ENCODE assay signal across 19 cellular contexts in the genomic region with DNA sequence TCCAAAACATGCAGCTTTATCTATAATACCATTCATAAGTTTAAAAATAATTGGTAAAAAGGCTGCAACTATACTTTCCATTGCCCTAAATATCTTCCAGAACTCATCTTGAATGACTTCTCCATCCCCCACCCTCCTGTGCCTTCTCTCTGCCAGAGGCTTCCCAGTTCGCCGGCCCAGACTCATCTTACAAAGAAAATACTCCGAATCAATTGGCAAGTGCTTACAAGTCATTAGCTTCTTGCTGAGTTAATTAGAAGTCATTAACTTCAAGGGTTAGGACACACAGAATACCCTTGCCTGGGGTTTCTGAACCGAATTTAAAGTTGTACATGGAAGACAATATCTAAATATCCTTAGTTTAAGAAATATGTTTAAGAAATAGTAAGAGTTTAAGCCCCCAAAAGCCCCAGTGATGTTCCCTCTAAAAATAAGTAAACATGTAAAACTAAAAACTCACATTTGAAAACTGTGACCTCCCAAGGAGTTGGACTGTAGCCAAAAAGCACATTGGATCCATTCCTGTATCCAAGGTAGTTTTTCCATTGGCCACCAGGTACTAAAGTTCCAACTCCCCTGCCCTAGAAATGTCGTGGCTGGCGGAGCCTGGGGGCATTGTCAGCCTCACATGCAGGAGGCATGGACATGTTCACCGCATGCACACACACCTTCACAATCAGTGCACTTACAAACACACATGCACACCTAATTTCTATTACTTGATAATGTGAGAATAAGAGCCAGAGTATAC.
DNase-seq lines count a peak whose midpoint lies in the region; ATAC-seq, FAIRE-seq and TF ChIP-seq lines count a peak whose summit lies in the region.
"Had no signal": no experiment of that assay in that cellular context is flagged by ENCODE, and none has a peak within 500 bp of the region (broad histone marks: within the 10 kb centered on the region; RNA-seq: fewer than 3 reads in every experiment).

No MANE protein-coding gene starts in this region.

- FAIRE-seq in H1 (lab: Jason Lieb, UNC), result no peak
- FAIRE-seq: GM12878, GM19239 had no signal

- no peak overlapping the region for H2BK20ac ChIP-seq in H1 (ENCODE audit: low read length)

- WGBS in H1 (ENCODE audit: extremely low coverage in 1 of 2, insufficient coverage in 1 of 2, insufficient read length in 1 of 2, insufficient replicate concordance in 2 of 2, low coverage in 1 of 2, low lambda C conversion rate in 2 of 2, missing lambda C conversion rate in 1 of 2), 2 experiments, result 57% methylated on average over 7 of the region's 7 CpGs; no CpG with 5 or more reads in 1 of the 2 experiments

- TF ChIP-seq CTCF in H1 (IDR thresholded peaks at IDR 0.05; ENCODE audit: control extremely low read depth in 1 of 3, insufficient read depth in 1 of 3, low read depth in 1 of 3, low read length in 3 of 3), result no peak

- H3K9ac ChIP-seq in H1 (replicated peaks in 1 of 4; ENCODE audit: extremely low read depth in 1 of 4, low read depth in 3 of 4, low read length in 3 of 4), result no peak overlapping the region

- H4K20me1 ChIP-seq in H1 (replicated peaks in 1 of 2; ENCODE audit: control insufficient read depth in 1 of 2, insufficient read depth in 2 of 2, low read length in 2 of 2), result no peaks in the 10 kb centered on the region

- no peak overlapping the region for H4K5ac ChIP-seq in H1 (ENCODE audit: insufficient read length, low read depth, low read length)

- no peak overlapping the region for H3K4me2 ChIP-seq in H1 (ENCODE audit: insufficient read depth in 1 of 2, low read depth in 2 of 2, low read length in 2 of 2)
- H3K4me2 ChIP-seq: PC-9 had no signal

- H3K4me3 ChIP-seq in H1 (ENCODE audit: extremely low read depth in 1 of 4, insufficient read depth in 2 of 4, low read depth in 3 of 4, low read length in 4 of 4), result no peak overlapping the region
- H3K4me3 ChIP-seq: GM12878, PC-9 had no signal

- H2BK120ac ChIP-seq in H1 (replicated peaks; ENCODE audit: low read depth, low read length), result peak overlapping the region; percentile 28

- TF ChIP-seq EP300 in H1 (IDR thresholded peaks at IDR 0.05; ENCODE audit: borderline replicate concordance in 1 of 2, low read depth in 2 of 2, low read length in 2 of 2), result no peak

- H3K4me1 ChIP-seq in H1 (replicated peaks in 1 of 4; ENCODE audit: control insufficient read depth in 3 of 4, insufficient read depth in 4 of 4, low read length in 3 of 4), result peaks cover 0 to 2% (median 1%) of the 10 kb centered on the region in 4 experiments; a peak in 4 of 7 replicates
- H3K4me1 ChIP-seq: Caco-2 had no signal

- 0 out of 2 replicates have a peak overlapping the region, but pooled peaks have one; percentile 62 for H2BK12ac ChIP-seq in H1 (ENCODE audit: low read depth, low read length)

- peak; percentile 2 for DNase-seq in NCI-H82 (lab: John Stamatoyannopoulos, UW)
- DNase-seq in NCI-H82 treated with DMSO at 0.1 percent for 48 hours (lab: John Stamatoyannopoulos, UW; ENCODE audit: unreplicated experiment), result no peak
- peak; percentile 1 for DNase-seq in NCI-H2081 treated with DMSO at 0.1 percent for 48 hours (lab: John Stamatoyannopoulos, UW)
- DNase-seq in H1 (ENCODE audit: low read depth in 1 of 2, low spot score in 2 of 2), result no peak
- no peak for DNase-seq in SW 1271 (lab: John Stamatoyannopoulos, UW)
- no peak for DNase-seq in HK-2 (ENCODE audit: unreplicated experiment)
- DNase-seq in MV-4-11 (lab: John Stamatoyannopoulos, UW), result no peak
- DNase-seq: C1 segment of cervical spinal cord, Caco-2, KBM-7, NCI-H1436, NCI-H2107, PC-9, T-helper 1 cell had no signal

- 0 out of 2 replicates have a peak overlapping the region, but pooled peaks have one; percentile 16 for H3K18ac ChIP-seq in H1 (ENCODE audit: extremely low read depth, low read length)

- H3K23me2 ChIP-seq in H1 (ENCODE audit: low read depth, low read length), result no peaks in the 10 kb centered on the region

- no peaks in the 10 kb centered on the region for H3K27me3 ChIP-seq in H1 (replicated peaks in 1 of 4; ENCODE audit: control insufficient read depth in 3 of 4, extremely low read depth in 1 of 4, insufficient read depth in 3 of 4, low read length in 3 of 4)

- no peak overlapping the region for H3K4ac ChIP-seq in H1 (replicated peaks; ENCODE audit: insufficient read length, low read depth, low read length)

- H3K23ac ChIP-seq in H1 (ENCODE audit: insufficient read length), result no peak overlapping the region

- H3K36me3 ChIP-seq in H1 (ENCODE audit: control insufficient read depth in 2 of 4, insufficient read depth in 4 of 4, low read length in 3 of 4), result no peaks in the 10 kb centered on the region

- H3K79me2 ChIP-seq in H1 (ENCODE audit: control insufficient read depth in 1 of 2, insufficient read depth in 2 of 2, low read length in 2 of 2), result no peaks in the 10 kb centered on the region

- H2AK5ac ChIP-seq in H1 (ENCODE audit: low read depth, low read length), result no peak overlapping the region

- no peak overlapping the region for H4K8ac ChIP-seq in H1 (ENCODE audit: extremely low read depth, insufficient read depth, low read length)

- H3K9me3 ChIP-seq in H1 (ENCODE audit: insufficient read depth in 2 of 2, low read depth in 1 of 2, low read length in 1 of 2), result no peaks in the 10 kb centered on the region
- H3K9me3 ChIP-seq: Caco-2 had no signal

- H2BK5ac ChIP-seq in H1 (ENCODE audit: low read depth, low read length), result no peak overlapping the region

- TF ChIP-seq POLR2A in H1 (IDR thresholded peaks at IDR 0.05; ENCODE audit: control extremely low read depth in 1 of 2, low read depth in 2 of 2, low read length in 2 of 2), result no peak

- H2AFZ ChIP-seq in H1 (ENCODE audit: low read length), result no peak overlapping the region
- H2AFZ ChIP-seq: PC-9 had no signal

- no peak overlapping the region for H2BK15ac ChIP-seq in H1 (ENCODE audit: low read length)

- no peak for ATAC-seq in HG02642 (IDR thresholded peaks at IDR 0.05; ENCODE audit: poor library complexity, unreplicated experiment)
- ATAC-seq: GM12878, HCT116 had no signal

- no peak overlapping the region for H3K14ac ChIP-seq in H1 (ENCODE audit: insufficient read length)

- no peak overlapping the region for H3K56ac ChIP-seq in H1 (replicated peaks; ENCODE audit: insufficient read length, low read depth, low read length)

- H4K91ac ChIP-seq in H1 (replicated peaks; ENCODE audit: insufficient read length, low read length), result no peak overlapping the region

- H3K79me1 ChIP-seq in H1 (ENCODE audit: low read depth, low read length), result no peaks in the 10 kb centered on the region

- TF ChIP-seq RAD21 in H1 (IDR thresholded peaks at IDR 0.05 in 1 of 2, conservative IDR thresholded peaks at IDR 0.05 in 1 of 2; ENCODE audit: low read depth in 2 of 2, low read length in 2 of 2), result no peak

- POLR2A ChIA-PET in H1 (lab: Charles Lee; ENCODE audit: partially characterized antibody), result no interaction called here

- CTCF ChIA-PET in H1 (lab: Charles Lee; ENCODE audit: partially characterized antibody), result interaction anchor here (0.6 to 1.5 kb wide), 3 partner anchors 12 to 310 kb away, joined by 3 read pairs; no protein-coding TSS in a partner anchor

- H3K27ac ChIP-seq in H1 (ENCODE audit: low read depth, low read length), result no peak overlapping the region
- H3K27ac ChIP-seq: HL-60, PC-9 had no signal

TF ChIP-seq in H1, 55 proteins besides CTCF, POLR2A, EP300 and RAD21:
- TF ChIP-seq KDM1A (IDR thresholded peaks at IDR 0.05; ENCODE audit: borderline replicate concordance, low read length) (no peak), NANOG (IDR thresholded peaks at IDR 0.05; ENCODE audit: insufficient read depth, low read depth, low read length, poor library complexity, severe bottlenecking) (peak; percentile 69)

Comparison
In these comparisons a context has a peak if more than half of its experiments do, and no peak if none do; other contexts are left out.
1. DNase-seq: peak in NCI-H82 (single experiment) and NCI-H2081 treated with DMSO at 0.1 percent for 48 hours (single experiment); none in NCI-H82 treated with DMSO at 0.1 percent for 48 hours (single experiment), H1 (0 of 2), SW 1271 (0 of 2), HK-2 (single experiment) and MV-4-11 (single experiment).